Comparison of ENCODE assay signal across 20 cellular contexts in the genomic region with DNA sequence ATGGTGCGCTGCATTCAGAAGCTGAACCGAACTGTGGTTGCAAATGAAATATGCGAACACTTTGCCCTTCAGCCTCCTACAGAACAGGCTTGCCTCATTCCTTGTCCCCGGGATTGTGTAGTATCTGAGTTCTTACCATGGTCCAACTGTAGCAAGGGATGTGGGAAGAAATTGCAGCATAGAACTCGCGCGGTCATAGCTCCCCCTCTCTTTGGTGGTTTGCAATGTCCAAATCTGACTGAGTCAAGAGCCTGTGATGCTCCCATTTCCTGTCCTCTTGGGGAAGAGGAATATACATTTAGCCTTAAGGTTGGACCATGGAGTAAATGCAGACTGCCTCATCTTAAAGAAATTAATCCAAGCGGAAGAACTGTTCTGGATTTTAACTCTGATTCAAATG.
"Had no signal": no experiment of that assay in that cellular context is flagged by ENCODE, and none has a peak within 500 bp of the region (broad histone marks: within the 10 kb centered on the region; RNA-seq: fewer than 3 reads in every experiment).

No MANE protein-coding gene starts in this region.

- H3K4me3 Mint-ChIP-seq: naive thymus-derived CD8-positive, alpha-beta T cell; stimulated activated effector memory CD8-positive, alpha-beta T cell treated with anti-CD3 and anti-CD28 coated beads, Interleukin-12 subunit alpha, Interleukin-12 subunit beta, amount 100 ng/mL, for 72 hours had no signal

- H3K4me3 ChIP-seq: coronary artery, esophagus muscularis mucosa, gastrocnemius medialis, heart right ventricle, mucosa of descending colon, psoas muscle, right lobe of liver, suprapubic skin, thyroid gland, upper lobe of left lung had no signal

- H3K36me3 Mint-ChIP-seq: naive thymus-derived CD8-positive, alpha-beta T cell; stimulated activated effector memory CD8-positive, alpha-beta T cell treated with anti-CD3 and anti-CD28 coated beads, Interleukin-12 subunit alpha, Interleukin-12 subunit beta, amount 100 ng/mL, for 72 hours had no signal

- H3K27me3 ChIP-seq: esophagus muscularis mucosa, gastrocnemius medialis, heart right ventricle, right lobe of liver, suprapubic skin, thyroid gland, upper lobe of left lung had no signal

- H3K27ac ChIP-seq: coronary artery, epithelial cell of prostate, esophagus muscularis mucosa, gastrocnemius medialis, heart right ventricle, psoas muscle, right lobe of liver, suprapubic skin, thyroid gland, upper lobe of left lung had no signal

- H3K27me3 Mint-ChIP-seq: naive thymus-derived CD8-positive, alpha-beta T cell had no signal

- H3K9me3 Mint-ChIP-seq: stimulated activated effector memory CD8-positive, alpha-beta T cell treated with anti-CD3 and anti-CD28 coated beads, Interleukin-12 subunit alpha, Interleukin-12 subunit beta, amount 100 ng/mL, for 72 hours had no signal

- H3K4me1 ChIP-seq: esophagus muscularis mucosa, gastrocnemius medialis, heart right ventricle, psoas muscle, right lobe of liver, suprapubic skin, thyroid gland, upper lobe of left lung had no signal

- H3K36me3 ChIP-seq: esophagus muscularis mucosa, gastrocnemius medialis, heart right ventricle, right lobe of liver, suprapubic skin, thyroid gland, upper lobe of left lung had no signal

- H3K4me1 Mint-ChIP-seq: naive thymus-derived CD8-positive, alpha-beta T cell; stimulated activated effector memory CD8-positive, alpha-beta T cell treated with anti-CD3 and anti-CD28 coated beads, Interleukin-12 subunit alpha, Interleukin-12 subunit beta, amount 100 ng/mL, for 72 hours had no signal

- DNase-seq: effector memory CD4-positive, alpha-beta T cell; gastrocnemius medialis; heart right ventricle; hypothalamus; kidney glomerular epithelial cell; mucosa of descending colon; naive thymus-derived CD8-positive, alpha-beta T cell; psoas muscle; retina; right lobe of liver; stimulated activated CD4-positive, alpha-beta T cell treated with anti-CD3 and anti-CD28 coated beads, Interleukin-4, amount 100 ng/mL, for 1 hour; stimulated activated CD8-positive, alpha-beta memory T cell treated with anti-CD3 and anti-CD28 coated beads, Interleukin-4, amount 100 ng/mL, for 48 hours; stimulated activated naive CD8-positive, alpha-beta T cell treated with anti-CD3 and anti-CD28 coated beads, Interleukin-15, Interleukin-2, amounts not matched to agents 100 U/mL and 50 U/mL, for 24 hours; thyroid gland had no signal

- H3K27ac Mint-ChIP-seq: naive thymus-derived CD8-positive, alpha-beta T cell; stimulated activated effector memory CD8-positive, alpha-beta T cell treated with anti-CD3 and anti-CD28 coated beads, Interleukin-12 subunit alpha, Interleukin-12 subunit beta, amount 100 ng/mL, for 72 hours had no signal

- ATAC-seq: gastrocnemius medialis; heart right ventricle; mucosa of descending colon; naive thymus-derived CD8-positive, alpha-beta T cell; psoas muscle; right lobe of liver; stimulated activated naive CD8-positive, alpha-beta T cell treated with anti-CD3 and anti-CD28 coated beads, Interleukin-15, Interleukin-2, amounts not matched to agents 100 U/mL and 50 U/mL, for 24 hours had no signal

- H3K9me3 ChIP-seq: gastrocnemius medialis, mucosa of descending colon, psoas muscle, right lobe of liver, suprapubic skin, thyroid gland, upper lobe of left lung had no signal
